In the genomic region with DNA sequence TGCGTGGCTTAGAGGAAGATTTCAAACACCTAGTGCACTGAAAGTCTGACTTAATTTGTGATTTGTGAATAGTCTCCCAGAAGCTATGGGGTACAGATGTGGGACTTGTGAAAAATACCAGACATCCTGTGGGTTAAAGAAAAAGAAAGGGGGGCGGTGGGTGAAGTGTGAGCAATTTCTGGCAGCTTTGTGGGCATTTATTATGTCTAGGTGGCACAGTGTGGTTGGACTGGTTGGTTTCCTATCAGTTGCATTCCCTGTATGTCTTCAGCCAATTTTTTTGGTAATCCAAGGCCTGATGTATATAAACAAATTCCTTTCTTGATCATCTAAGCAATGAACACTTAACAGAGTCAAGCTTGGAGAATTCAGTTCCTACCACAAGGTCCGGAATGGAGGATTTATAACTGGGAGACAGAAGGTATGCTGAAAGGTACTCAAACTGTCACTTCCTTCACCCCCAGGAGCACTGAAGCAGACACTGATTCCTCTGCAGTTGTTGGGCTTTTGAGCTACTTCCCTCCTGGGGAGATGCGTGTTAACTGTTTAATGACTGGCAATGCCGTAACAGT, we compare ENCODE assay signal across 14 cellular contexts.
A peak's percentile ranks its signal among the peaks of the same experiment; 100 is the strongest.
DNase-seq lines count a peak whose midpoint lies in the region; ATAC-seq and TF ChIP-seq lines count a peak whose summit lies in the region.
"Had no signal": no experiment of that assay in that cellular context is flagged by ENCODE, and none has a peak within 500 bp of the region (broad histone marks: within the 10 kb centered on the region; RNA-seq: fewer than 3 reads in every experiment).

No MANE protein-coding gene starts in this region.

- H3K27ac ChIP-seq in uterus: no peak overlapping the region

- DNase-seq in activated T-cell treated with anti-CD3 and anti-CD28 coated beads, Interleukin-2, amount 50 U/mL, for 72 hours: peak; percentile 1 to 4
- no peak for DNase-seq in activated T-cell treated with anti-CD3 and anti-CD28 coated beads, Interleukin-2, amount 50 U/mL, for 24 hours
- DNase-seq in T-helper 17 cell (no peak), islet precursor cell (peak; percentile 64), uterus (no peak), Right ventricle myocardium superior (no peak), HCEC 1CT (no peak)
- DNase-seq in stimulated activated naive CD8-positive, alpha-beta T cell treated with anti-CD3 and anti-CD28 coated beads, Interleukin-15, amount 100 ng/mL, for 72 hours: peak in 1 of 2 donors; percentile 28
- DNase-seq: DMS 273 treated with DMSO at 0.1 percent for 48 hours, NCI-H1436, NCI-H774, SHP77, transverse colon had no signal

- intact Hi-C loops in uterus (cut with DNase I; ENCODE audit: low total_unique reads) (no loop called here), Right ventricle myocardium superior (cut with DNase I) (no loop called here)

- peak; percentile 38 to 59 for ATAC-seq in activated T-cell treated with anti-CD3 and anti-CD28 coated beads, Interleukin-2, amount 50 U/mL, for 72 hours (replicated peaks in 1 of 2)
- ATAC-seq in T-helper 17 cell (no peak), Right ventricle myocardium superior (ENCODE audit: poor library complexity) (no peak)
- peak; percentile 93 for ATAC-seq in stimulated activated naive CD8-positive, alpha-beta T cell treated with anti-CD3 and anti-CD28 coated beads, Interleukin-15, amount 100 ng/mL, for 72 hours

- H3K9me3 Mint-ChIP-seq in activated T-cell treated with anti-CD3 and anti-CD28 coated beads, Interleukin-2, amount 50 U/mL, for 72 hours: no peaks in the 10 kb centered on the region
- no peaks in the 10 kb centered on the region for H3K9me3 Mint-ChIP-seq in activated T-cell treated with anti-CD3 and anti-CD28 coated beads, Interleukin-2, amount 50 U/mL, for 24 hours
- H3K9me3 Mint-ChIP-seq in stimulated activated naive CD8-positive, alpha-beta T cell treated with anti-CD3 and anti-CD28 coated beads, Interleukin-15, amount 100 ng/mL, for 72 hours: peaks cover 0 to 10% of the 10 kb centered on the region in 2 donors
- H3K9me3 Mint-ChIP-seq: neural crest cell had no signal

- H3K27ac Mint-ChIP-seq in activated T-cell treated with anti-CD3 and anti-CD28 coated beads, Interleukin-2, amount 50 U/mL, for 72 hours: no peak overlapping the region
- H3K27ac Mint-ChIP-seq in activated T-cell treated with anti-CD3 and anti-CD28 coated beads, Interleukin-2, amount 50 U/mL, for 24 hours: no peak overlapping the region
- H3K27ac Mint-ChIP-seq in T-helper 17 cell: peak overlapping the region; percentile 8
- no peak overlapping the region for H3K27ac Mint-ChIP-seq in stimulated activated naive CD8-positive, alpha-beta T cell treated with anti-CD3 and anti-CD28 coated beads, Interleukin-15, amount 100 ng/mL, for 72 hours

- no peak overlapping the region for H3K4me3 Mint-ChIP-seq in activated T-cell treated with anti-CD3 and anti-CD28 coated beads, Interleukin-2, amount 50 U/mL, for 72 hours
- no peak overlapping the region for H3K4me3 Mint-ChIP-seq in activated T-cell treated with anti-CD3 and anti-CD28 coated beads, Interleukin-2, amount 50 U/mL, for 24 hours
- no peak overlapping the region for H3K4me3 Mint-ChIP-seq in T-helper 17 cell
- no peak overlapping the region for H3K4me3 Mint-ChIP-seq in stimulated activated naive CD8-positive, alpha-beta T cell treated with anti-CD3 and anti-CD28 coated beads, Interleukin-15, amount 100 ng/mL, for 72 hours
- H3K4me3 Mint-ChIP-seq: neural crest cell had no signal

- peaks cover 10% of the 10 kb centered on the region for H3K4me1 Mint-ChIP-seq in activated T-cell treated with anti-CD3 and anti-CD28 coated beads, Interleukin-2, amount 50 U/mL, for 72 hours (ENCODE audit: low read depth)
- peaks cover 14% of the 10 kb centered on the region for H3K4me1 Mint-ChIP-seq in activated T-cell treated with anti-CD3 and anti-CD28 coated beads, Interleukin-2, amount 50 U/mL, for 24 hours (ENCODE audit: low read depth)
- peaks cover 6% of the 10 kb centered on the region for H3K4me1 Mint-ChIP-seq in T-helper 17 cell
- peaks cover 17% of the 10 kb centered on the region for H3K4me1 Mint-ChIP-seq in stimulated activated naive CD8-positive, alpha-beta T cell treated with anti-CD3 and anti-CD28 coated beads, Interleukin-15, amount 100 ng/mL, for 72 hours

- no peaks in the 10 kb centered on the region for H3K36me3 ChIP-seq in uterus
- H3K36me3 ChIP-seq: transverse colon had no signal

- H3K4me1 ChIP-seq in uterus: no peaks in the 10 kb centered on the region

- no peaks in the 10 kb centered on the region for H3K27me3 ChIP-seq in uterus
- H3K27me3 ChIP-seq: transverse colon had no signal

- no peak for TF ChIP-seq CTCF in uterus (IDR thresholded peaks at IDR 0.05)

- H3K4me3 ChIP-seq in uterus: no peak overlapping the region
- H3K4me3 ChIP-seq: transverse colon had no signal

- H3K9me3 ChIP-seq in T-helper 17 cell (ENCODE audit: control insufficient read depth, low read length, poor library complexity, severe bottlenecking) (no peaks in the 10 kb centered on the region), uterus (no peaks in the 10 kb centered on the region)
- H3K9me3 ChIP-seq: transverse colon had no signal

- H3K36me3 Mint-ChIP-seq in activated T-cell treated with anti-CD3 and anti-CD28 coated beads, Interleukin-2, amount 50 U/mL, for 72 hours (ENCODE audit: insufficient read depth in 2 of 2): no peaks in the 10 kb centered on the region
- H3K36me3 Mint-ChIP-seq in activated T-cell treated with anti-CD3 and anti-CD28 coated beads, Interleukin-2, amount 50 U/mL, for 24 hours (ENCODE audit: low read depth): peaks cover 2% of the 10 kb centered on the region
- H3K36me3 Mint-ChIP-seq in T-helper 17 cell (ENCODE audit: low read depth): peaks cover 9% of the 10 kb centered on the region

- no peaks in the 10 kb centered on the region for H3K27me3 Mint-ChIP-seq in activated T-cell treated with anti-CD3 and anti-CD28 coated beads, Interleukin-2, amount 50 U/mL, for 72 hours (ENCODE audit: low read depth)
- H3K27me3 Mint-ChIP-seq in activated T-cell treated with anti-CD3 and anti-CD28 coated beads, Interleukin-2, amount 50 U/mL, for 24 hours: no peaks in the 10 kb centered on the region
- no peaks in the 10 kb centered on the region for H3K27me3 Mint-ChIP-seq in T-helper 17 cell
- H3K27me3 Mint-ChIP-seq in stimulated activated naive CD8-positive, alpha-beta T cell treated with anti-CD3 and anti-CD28 coated beads, Interleukin-15, amount 100 ng/mL, for 72 hours: no peaks in the 10 kb centered on the region

- no peak for TF ChIP-seq POLR2A in uterus (IDR thresholded peaks at IDR 0.05)

Comparison
In these comparisons a context has a peak if more than half of its experiments do, and no peak if none do; other contexts are left out.
1. DNase-seq: peak in activated T-cell treated with anti-CD3 and anti-CD28 coated beads, Interleukin-2, amount 50 U/mL, for 72 hours (2 of 2) and islet precursor cell (single experiment); none in activated T-cell treated with anti-CD3 and anti-CD28 coated beads, Interleukin-2, amount 50 U/mL, for 24 hours (single experiment), T-helper 17 cell (0 of 3), uterus (0 of 2), Right ventricle myocardium superior (single experiment) and HCEC 1CT (single experiment).
2. ATAC-seq: peak in activated T-cell treated with anti-CD3 and anti-CD28 coated beads, Interleukin-2, amount 50 U/mL, for 72 hours (2 of 2) and stimulated activated naive CD8-positive, alpha-beta T cell treated with anti-CD3 and anti-CD28 coated beads, Interleukin-15, amount 100 ng/mL, for 72 hours (single experiment); none in T-helper 17 cell (single experiment) and Right ventricle myocardium superior (single experiment).